1 cellular context compared by ENCODE assay signal in genomic region chr2:95551055-95551568, GRCh38.
TF ChIP-seq lines count a peak whose summit lies in the region.

No MANE protein-coding gene starts in this region.

TF ChIP-seq in K562, 482 proteins besides CTCF, POLR2A, EP300 and RAD21 (continued from another document and continues in another):
- TF ChIP-seq FOXM1 (IDR thresholded peaks at IDR 0.05; ENCODE audit: low read depth) (peak; percentile 69; the same call in 1 of the 2 replicates), FOXM1 (CRISPR knock-in tag; IDR thresholded peaks at IDR 0.05; ENCODE audit: low read depth) (no peak), E2F1 (CRISPR knock-in tag; IDR thresholded peaks at IDR 0.05) (no peak), ZHX1 (conservative IDR thresholded peaks at IDR 0.05; ENCODE audit: low read length) (no peak), RBFOX2 (IDR thresholded peaks at IDR 0.05; ENCODE audit: low read depth, low read length) (no peak), SRSF7 (optimal IDR thresholded peaks at IDR 0.05; ENCODE audit: low read depth, low read length) (no peak), KDM5B (IDR thresholded peaks at IDR 0.05; ENCODE audit: insufficient replicate concordance, low read depth, low read length) (no peak), SAP30 (IDR thresholded peaks at IDR 0.05; ENCODE audit: borderline replicate concordance, insufficient read depth, low read depth, low read length, poor library complexity, severe bottlenecking) (no peak), MCM5 (IDR thresholded peaks at IDR 0.05; ENCODE audit: low read depth) (no peak), NFIC (IDR thresholded peaks at IDR 0.05) (0 out of 2 replicates have a peak, but pooled peaks have one; percentile 26), HDAC2 (IDR thresholded peaks at IDR 0.05) (peak; percentile 45; the same call in 1 of the 2 replicates), TAL1 (IDR thresholded peaks at IDR 0.05) (peak; percentile 71), MITF (IDR thresholded peaks at IDR 0.05) (peak; percentile 53; the same call in 1 of the 2 replicates), BDP1 (IDR thresholded peaks at IDR 0.05; ENCODE audit: insufficient read depth, insufficient read length) (peak; percentile 30), ARID1B (IDR thresholded peaks at IDR 0.05) (peak; percentile 87), ATF7 (IDR thresholded peaks at IDR 0.05) (peak; percentile 67; the same call in 1 of the 2 replicates), SUPT5H (IDR thresholded peaks at IDR 0.05) (0 out of 2 replicates have a peak, but pooled peaks have one; percentile 27), ZNF764 (CRISPR knock-in tag; IDR thresholded peaks at IDR 0.05; ENCODE audit: low read depth) (0 out of 2 replicates have a peak, but pooled peaks have one; percentile 40), NFIX (CRISPR knock-in tag; IDR thresholded peaks at IDR 0.05; ENCODE audit: low read depth) (no peak), FOSL1 (tag; conservative IDR thresholded peaks at IDR 0.05) (no peak), LCOR (CRISPR knock-in tag; IDR thresholded peaks at IDR 0.05) (peak; percentile 68; the same call in 1 of the 2 replicates), RNF2 (IDR thresholded peaks at IDR 0.05) (peak; percentile 44; the same call in 1 of the 2 replicates), KDM2B (CRISPR knock-in tag; IDR thresholded peaks at IDR 0.05) (no peak), GABPA (tag; conservative IDR thresholded peaks at IDR 0.05; ENCODE audit: low read depth) (no peak), ATF3 (IDR thresholded peaks at IDR 0.05) (no peak), ATF3 (CRISPR knock-in tag; conservative IDR thresholded peaks at IDR 0.05) (peak; percentile 38; the same call in 1 of the 2 replicates), FOXK2 (conservative IDR thresholded peaks at IDR 0.05 in 1 of 2, IDR thresholded peaks at IDR 0.05 in 1 of 2; ENCODE audit: low read depth in 2 of 2) (0 out of 4 replicates have a peak, but pooled peaks have one; percentile 40 to 60), POLR3A (IDR thresholded peaks at IDR 0.05; ENCODE audit: borderline replicate concordance, extremely low read depth, insufficient read depth, insufficient read length) (peak; percentile 78), CGGBP1 (CRISPR knock-in tag; IDR thresholded peaks at IDR 0.05) (no peak), CEBPG (CRISPR knock-in tag; IDR thresholded peaks at IDR 0.05) (no peak), CEBPG (tag; conservative IDR thresholded peaks at IDR 0.05 in 1 of 2, IDR thresholded peaks at IDR 0.05 in 1 of 2) (0 out of 4 replicates have a peak, but pooled peaks of 1 of the 2 experiments have one; percentile 16), IFI16 (CRISPR knock-in tag; IDR thresholded peaks at IDR 0.05) (no peak), CBX3 (IDR thresholded peaks at IDR 0.05; ENCODE audit: borderline replicate concordance in 1 of 2, low read length in 2 of 2) (peak in 1 of 2 experiments; percentile 68; a peak in 2 of 3 replicates), THRB (CRISPR knock-in tag; conservative IDR thresholded peaks at IDR 0.05) (peak; percentile 80), MNT (conservative IDR thresholded peaks at IDR 0.05) (peak; percentile 70 to 87), DPF2 (IDR thresholded peaks at IDR 0.05) (peak; percentile 82), ZNF395 (CRISPR knock-in tag; IDR thresholded peaks at IDR 0.05) (0 out of 2 replicates have a peak, but pooled peaks have one; percentile 60), POLR3G (IDR thresholded peaks at IDR 0.05; ENCODE audit: extremely low read depth, insufficient read length, insufficient replicate concordance) (no peak), EP400 (IDR thresholded peaks at IDR 0.05) (peak; percentile 80), VEZF1 (CRISPR knock-in tag; IDR thresholded peaks at IDR 0.05) (peak; percentile 32; the same call in 1 of the 2 replicates), L3MBTL2 (IDR thresholded peaks at IDR 0.05) (peak; percentile 81), FOXJ3 (CRISPR knock-in tag; IDR thresholded peaks at IDR 0.05) (no peak), FIP1L1 (IDR thresholded peaks at IDR 0.05; ENCODE audit: low read depth, low read length, poor library complexity, severe bottlenecking) (no peak), ZNF274 (IDR thresholded peaks at IDR 0.05; ENCODE audit: borderline replicate concordance, low read depth, low read length) (no peak), SMARCC2 (IDR thresholded peaks at IDR 0.05; ENCODE audit: low read depth) (peak; percentile 40; the same call in 1 of the 2 replicates), KLF13 (tag; IDR thresholded peaks at IDR 0.05; ENCODE audit: borderline replicate concordance, low read depth) (no peak), MEIS2 (IDR thresholded peaks at IDR 0.05; ENCODE audit: partially characterized antibody) (peak; percentile 21), ZMIZ1 (IDR thresholded peaks at IDR 0.05; ENCODE audit: low read depth in 2 of 2, low read length in 2 of 2) (0 out of 4 replicates have a peak, but pooled peaks of 1 of the 2 experiments have one; percentile 49), ZSCAN32 (CRISPR knock-in tag; IDR thresholded peaks at IDR 0.05) (no peak), MTA1 (IDR thresholded peaks at IDR 0.05; ENCODE audit: borderline replicate concordance) (peak; percentile 27; the same call in 1 of the 2 replicates), HDAC3 (IDR thresholded peaks at IDR 0.05; ENCODE audit: borderline replicate concordance, partially characterized antibody) (peak; percentile 31), WHSC1 (IDR thresholded peaks at IDR 0.05; ENCODE audit: low read length) (no peak), SNAPC5 (CRISPR knock-in tag; IDR thresholded peaks at IDR 0.05) (no peak)
